8 cellular contexts compared by ENCODE assay signal in the genomic region with DNA sequence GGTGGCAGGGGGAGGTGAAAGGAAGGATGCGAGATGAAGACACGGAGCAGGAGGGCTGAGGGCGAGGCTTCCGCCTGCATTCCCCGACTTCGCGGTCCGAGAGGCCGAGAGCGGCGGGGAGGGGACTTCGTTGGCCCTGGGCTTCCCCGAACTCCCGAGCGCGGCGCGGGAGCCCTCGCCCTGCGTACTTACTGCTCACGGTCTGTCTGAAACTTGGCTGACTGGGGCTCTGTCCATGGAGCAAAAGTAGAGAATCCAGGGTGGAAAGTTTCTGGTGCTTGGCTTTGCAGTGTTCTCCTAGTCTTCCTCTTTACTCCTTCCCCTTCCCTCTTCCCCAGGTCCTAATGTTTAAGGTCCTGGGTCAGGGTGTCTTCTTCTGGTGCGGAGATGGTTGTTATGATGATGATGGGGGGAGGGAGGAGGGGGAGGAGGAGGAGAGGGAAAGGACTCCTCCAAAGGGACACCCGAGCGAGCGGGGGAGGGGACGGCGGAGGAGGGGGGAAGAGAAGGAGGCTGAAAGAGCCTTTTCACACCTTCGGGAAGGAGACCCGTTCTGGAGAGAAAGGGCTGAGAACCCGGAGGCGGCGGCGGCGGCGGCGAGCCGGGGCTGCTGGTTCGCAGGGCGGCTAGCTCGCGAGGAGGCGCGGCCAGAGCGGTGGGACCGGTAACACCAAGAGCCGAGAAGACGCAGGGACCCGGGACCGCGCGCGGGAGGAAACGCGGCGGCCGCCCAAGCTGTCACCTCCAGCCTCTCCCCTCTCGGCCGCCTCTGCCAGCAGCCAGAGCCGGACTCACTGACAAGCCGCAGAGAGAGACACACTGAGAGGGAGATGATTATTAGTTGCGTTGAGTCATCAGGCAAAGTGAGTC. TPM values are rescaled to one million over a fixed set of nuclear protein-coding genes. Genes with fewer than 3 reads are reported as not detected.
A peak's percentile ranks its signal among the peaks of the same experiment; 100 is the strongest.
DNase-seq lines count a peak whose midpoint lies in the region; ATAC-seq and TF ChIP-seq lines count a peak whose summit lies in the region.

A gene (minus strand): TSS at position 793 of the 870 bp plus-strand sequence. CDS start 1,902 bp downstream, outside the sequence.

- peak within 1 kb of the TSS; percentile 65 for H3K4ac ChIP-seq in IMR-90 (ENCODE audit: low read depth, low read length)

- H3K9me1 ChIP-seq in IMR-90 (ENCODE audit: insufficient read depth, low read length): no peaks in the 10 kb centered on the region

- WGBS in IMR-90 (ENCODE audit: extremely low coverage in 2 of 2, insufficient read length in 1 of 2), 2 experiments: 0% methylated on average over 1 of the region's 61 CpGs; no CpG with 5 or more reads in 1 of the 2 experiments

- CTCF ChIA-PET in IMR-90 (lab: Yijun Ruan, JAX): no interaction called here

- H4K8ac ChIP-seq in IMR-90 (ENCODE audit: low read depth in 2 of 2, low read length in 2 of 2): peak within 1 kb of the TSS; percentile 33 to 63; a peak in 3 of 4 replicates

- H3K79me1 ChIP-seq in IMR-90 (ENCODE audit: low read depth in 1 of 2, low read length in 2 of 2): peaks cover 11 to 27% of the 10 kb centered on the region in 2 experiments; a peak in 3 of 4 replicates

- H2AK9ac ChIP-seq in IMR-90 (replicated peaks; ENCODE audit: low read depth, low read length, poor library complexity): peak within 1 kb of the TSS; percentile 90

- peak; percentile 79 for TF ChIP-seq POLR2A in IMR-90 (IDR thresholded peaks at IDR 0.05; ENCODE audit: low read depth, low read length)

- H3K9me2 ChIP-seq in neural cell (ENCODE audit: insufficient read depth, low read length): no peaks in the 10 kb centered on the region

- TF ChIP-seq RAD21 in IMR-90 (IDR thresholded peaks at IDR 0.05; ENCODE audit: low read length) (no peak), neural cell (conservative IDR thresholded peaks at IDR 0.05) (no peak)

- BruUV-seq in IMR-90 (replicated peaks; lab: Mats Ljungman, UMichigan): no TSS peak

- DNase-seq in NCI-H187 (lab: John Stamatoyannopoulos, UW) (peak; percentile 29 to 33), NCI-H187 treated with DMSO at 0.1 percent for 48 hours (lab: John Stamatoyannopoulos, UW) (no peak), IMR-90 (peak; percentile 78), SW480 (ENCODE audit: low spot score) (peak; percentile 82), epithelial cell of esophagus (ENCODE audit: low read depth) (peak; percentile 66), NK-92 (lab: John Stamatoyannopoulos, UW; ENCODE audit: unreplicated experiment) (no peak)
- no peak for DNase-seq in activated effector memory CD4-positive, alpha-beta T cell treated with anti-CD3 and anti-CD28 coated beads, Interleukin-2, amount 50 U/mL, for 16 hours

- no peak within 1 kb of the TSS for H2BK15ac ChIP-seq in IMR-90 (ENCODE audit: low read depth, low read length)

- H3K27me3 ChIP-seq in IMR-90 (ENCODE audit: control insufficient read depth, insufficient read depth, low read length) (no peaks in the 10 kb centered on the region; the same call in 1 of the 2 replicates), neural cell (ENCODE audit: insufficient read depth, low read depth, low read length) (peaks cover 99% of the 10 kb centered on the region)

- H3K4me1 ChIP-seq in IMR-90 (ENCODE audit: control insufficient read depth, insufficient read depth, low read length): no peaks in the 10 kb centered on the region; the same call in 1 of the 2 replicates

- H3K18ac ChIP-seq in IMR-90 (ENCODE audit: low read depth, low read length): peak within 1 kb of the TSS; percentile 34

- H3K14ac ChIP-seq in IMR-90 (replicated peaks; ENCODE audit: low read depth, low read length): peak within 1 kb of the TSS; percentile 93

- H4K91ac ChIP-seq in IMR-90 (ENCODE audit: insufficient read depth, low read depth, low read length): peak within 1 kb of the TSS; percentile 35; the same call in 1 of the 2 replicates

- no peak within 1 kb of the TSS for H2BK20ac ChIP-seq in IMR-90 (ENCODE audit: low read depth, low read length)

- 0 out of 2 replicates have a peak within 1 kb of the TSS, but pooled peaks have one; percentile 9 for H4K5ac ChIP-seq in IMR-90 (ENCODE audit: low read depth, low read length)

- H3K27ac ChIP-seq in IMR-90 (ENCODE audit: insufficient read depth, low read length) (peak within 1 kb of the TSS; percentile 78), neural cell (ENCODE audit: low read length) (no peak within 1 kb of the TSS)

- H3K4me3 ChIP-seq in IMR-90 (ENCODE audit: insufficient read depth, low read depth, low read length) (peak within 1 kb of the TSS; percentile 78), epithelial cell of esophagus (ENCODE audit: low read length) (peak within 1 kb of the TSS; percentile 73), neural cell (ENCODE audit: low read length) (peak within 1 kb of the TSS; percentile 88)

- H2AK5ac ChIP-seq in IMR-90 (ENCODE audit: low read depth, low read length): peak within 1 kb of the TSS; percentile 32; the same call in 1 of the 2 replicates

- H3F3A ChIP-seq in neural cell (ENCODE audit: insufficient read depth, low read length, poor library complexity, severe bottlenecking): no peaks in the 10 kb centered on the region

- H2BK5ac ChIP-seq in IMR-90 (ENCODE audit: low read depth, low read length, poor library complexity, severe bottlenecking): peak within 1 kb of the TSS; percentile 76

- H3K79me2 ChIP-seq in neural cell (replicated peaks; ENCODE audit: insufficient read depth, low read length): no peaks in the 10 kb centered on the region

- no peaks in the 10 kb centered on the region for H4K20me1 ChIP-seq in IMR-90 (ENCODE audit: insufficient read depth, low read length)
- no peaks in the 10 kb centered on the region for H4K20me1 ChIP-seq in neural cell (ENCODE audit: insufficient read depth)

- intact Hi-C loops in IMR-90 (cut with micrococcal nuclease): loop anchor here (5.0 kb wide), 1 partner anchor 435 kb away; no protein-coding TSS in a partner anchor

- peak within 1 kb of the TSS; percentile 38 for H3K56ac ChIP-seq in IMR-90 (ENCODE audit: extremely low read depth, insufficient read depth, low read length)

- H3K23ac ChIP-seq in IMR-90 (ENCODE audit: low read depth, low read length): peak within 1 kb of the TSS; percentile 94

- peak within 1 kb of the TSS; percentile 91 for H3K9ac ChIP-seq in IMR-90 (ENCODE audit: low read depth, low read length)
- peak within 1 kb of the TSS; percentile 58 for H3K9ac ChIP-seq in neural cell (ENCODE audit: low read length)

- peak within 1 kb of the TSS; percentile 32 for H2BK120ac ChIP-seq in IMR-90 (ENCODE audit: low read depth, low read length)

- H3K36me3 ChIP-seq in IMR-90 (ENCODE audit: control insufficient read depth, insufficient read depth, low read length) (no peaks in the 10 kb centered on the region), neural cell (ENCODE audit: insufficient read depth, low read length) (no peaks in the 10 kb centered on the region)

- no peak for TF ChIP-seq CTCF in IMR-90 (conservative IDR thresholded peaks at IDR 0.05; ENCODE audit: low read depth, low read length)
- TF ChIP-seq CTCF in epithelial cell of esophagus (IDR thresholded peaks at IDR 0.05; ENCODE audit: insufficient read depth, low read depth, low read length, missing control alignments): no peak
- TF ChIP-seq CTCF in neural cell (IDR thresholded peaks at IDR 0.05; ENCODE audit: poor library complexity, severe bottlenecking): no peak

- dilution Hi-C loops in IMR-90 (cut with HindIII; ENCODE audit: low sequenced_read_pairs, unreplicated experiment): no loop called here

- H2AFZ ChIP-seq in IMR-90 (replicated peaks; ENCODE audit: low read length, poor library complexity) (peak within 1 kb of the TSS; percentile 99), neural cell (ENCODE audit: low read depth, low read length) (no peak within 1 kb of the TSS)

- TF ChIP-seq EP300 in neural cell (conservative IDR thresholded peaks at IDR 0.05; ENCODE audit: poor library complexity, severe bottlenecking): no peak

- H3K4me2 ChIP-seq in IMR-90 (ENCODE audit: low read depth, low read length) (peak within 1 kb of the TSS; percentile 95), neural cell (ENCODE audit: low read length) (peak within 1 kb of the TSS; percentile 73)

- POLR2A ChIA-PET in IMR-90 (lab: Charles Lee; ENCODE audit: unreplicated experiment): no interaction called here

- in situ Hi-C loops in IMR-90 (cut with MboI; ENCODE audit: low sequenced_read_pairs): no loop called here

- H3K9me3 ChIP-seq in IMR-90 (ENCODE audit: control insufficient read depth, insufficient read depth, low read length) (no peaks in the 10 kb centered on the region), neural cell (ENCODE audit: low read length) (no peaks in the 10 kb centered on the region)

- peak; percentile 6 for ATAC-seq in IMR-90 (ENCODE audit: low read depth)

TF ChIP-seq in IMR-90, 13 proteins besides CTCF, POLR2A, EP300 and RAD21:
- no peak for TF ChIP-seq RFX5 (IDR thresholded peaks at IDR 0.05; ENCODE audit: low read depth, low read length)
- 0 out of 2 replicates have a peak, but pooled peaks have one; percentile 9 for TF ChIP-seq FOS (IDR thresholded peaks at IDR 0.05; ENCODE audit: low read depth, low read length)

TF ChIP-seq in neural cell, 6 proteins besides CTCF, POLR2A, EP300 and RAD21 (continues in another document):
- no peak for TF ChIP-seq SMC3 (conservative IDR thresholded peaks at IDR 0.05; ENCODE audit: poor library complexity)
- peak; percentile 95 for TF ChIP-seq EZH2 (IDR thresholded peaks at IDR 0.05; ENCODE audit: borderline replicate concordance, insufficient read depth, low read length, poor library complexity, severe bottlenecking)

RNA-seq across cellular contexts. Expression of the gene that starts here (rescaled TPM):
- total RNA-seq in IMR-90 (2012; rRNA removed): 8.4 and 9.2 TPM in 2 replicates
- polyA plus RNA-seq in IMR-90 (2012; rRNA removed) (6.2 and 7.4 TPM in 2 replicates), neural cell (0.21 TPM in 1 of 2 replicates, not detected in the other)
- 3.4 and 3.9 TPM in 2 replicates for polyA plus RNA-seq in IMR-90 (2012; cell fraction: cytosol; rRNA removed)
- polyA plus RNA-seq in IMR-90 (2012; cell fraction: nucleus; rRNA removed; ENCODE audit: low replicate concordance): 20.7 and 32.9 TPM in 2 replicates
- 0.49 and 0.81 TPM in 2 replicates for polyA minus RNA-seq in neural cell

Comparison
In these comparisons a context has a peak if more than half of its experiments do, and no peak if none do; other contexts are left out.
1. DNase-seq: peak in NCI-H187 (2 of 2), IMR-90 (single experiment), SW480 (single experiment) and epithelial cell of esophagus (single experiment); none in NCI-H187 treated with DMSO at 0.1 percent for 48 hours (single experiment), activated effector memory CD4-positive, alpha-beta T cell treated with anti-CD3 and anti-CD28 coated beads, Interleukin-2, amount 50 U/mL, for 16 hours (single experiment) and NK-92 (single experiment).
2. Peak in every context shown above with its lines, with median percentiles within 50 percentile points of each other: H3K4me3 ChIP-seq.